Comparison of ENCODE assay signal across 9 cellular contexts in genomic region chr16:50268352-50268751, GRCh38. TPM values are rescaled to one million over a fixed set of nuclear protein-coding genes. Genes with fewer than 3 reads are reported as not detected.
DNase-seq lines count a peak whose midpoint lies in the region; ATAC-seq and TF ChIP-seq lines count a peak whose summit lies in the region.
"Had no signal": no experiment of that assay in that cellular context is flagged by ENCODE, and none has a peak within 500 bp of the region (broad histone marks: within the 10 kb centered on the region; RNA-seq: fewer than 3 reads in every experiment).

No MANE protein-coding gene starts in this region.

- no peaks in the 10 kb centered on the region for H3K9me3 Mint-ChIP-seq in stimulated activated naive CD8-positive, alpha-beta T cell treated with anti-CD3 and anti-CD28 coated beads, Interleukin-15, Interleukin-2, amounts not matched to agents 100 ng/mL and 50 ng/mL, for 24 hours
- no peaks in the 10 kb centered on the region for H3K9me3 Mint-ChIP-seq in activated CD4-positive, alpha-beta memory T cell treated with anti-CD3 and anti-CD28 coated beads for 36 hours
- no peaks in the 10 kb centered on the region for H3K9me3 Mint-ChIP-seq in memory B cell

- no peak for ATAC-seq in stimulated activated naive CD8-positive, alpha-beta T cell treated with anti-CD3 and anti-CD28 coated beads, Interleukin-15, Interleukin-2, amounts not matched to agents 100 U/mL and 50 U/mL, for 24 hours
- ATAC-seq in memory B cell (ENCODE audit: low read depth) (no peak), HG03196 (IDR thresholded peaks at IDR 0.05; ENCODE audit: unreplicated experiment) (no peak)

- TF ChIP-seq CTCF in foreskin fibroblast (IDR thresholded peaks at IDR 0.05; ENCODE audit: low read depth, low read length): no peak

- CTCF ChIA-PET in activated CD4-positive, alpha-beta memory T cell treated with anti-CD3 and anti-CD28 coated beads for 36 hours (lab: Charles Lee): interaction anchor here (0.8 to 1.9 kb wide), 4 partner anchors 11 to 479 kb away, joined by 3 to 5 read pairs (median 4); no protein-coding TSS in a partner anchor

- POLR2A ChIA-PET in activated CD4-positive, alpha-beta memory T cell treated with anti-CD3 and anti-CD28 coated beads for 36 hours (lab: Charles Lee): interaction anchor here (0.7 to 7.6 kb wide), 3 partner anchors 7 to 203 kb away, joined by 3 to 83 read pairs (median 4); partner anchors contain the start of gene HEATR3

- no peak for DNase-seq in stimulated activated naive CD8-positive, alpha-beta T cell treated with anti-CD3 and anti-CD28 coated beads, Interleukin-15, Interleukin-2, amounts not matched to agents 100 U/mL and 50 U/mL, for 24 hours
- DNase-seq in activated CD4-positive, alpha-beta memory T cell treated with anti-CD3 and anti-CD28 coated beads for 36 hours: peak; percentile 31
- DNase-seq in memory B cell (ENCODE audit: low spot score in 2 of 2) (no peak), foreskin fibroblast (no peak), glomerular visceral epithelial cell (ENCODE audit: extremely low spot score) (no peak), NCI-H1417 treated with DMSO at 0.1 percent for 48 hours (lab: John Stamatoyannopoulos, UW) (no peak)
- DNase-seq: NCI-H1436 had no signal

- peaks cover 13% of the 10 kb centered on the region for H3K36me3 Mint-ChIP-seq in stimulated activated naive CD8-positive, alpha-beta T cell treated with anti-CD3 and anti-CD28 coated beads, Interleukin-15, Interleukin-2, amounts not matched to agents 100 ng/mL and 50 ng/mL, for 24 hours (ENCODE audit: low read depth)
- peaks cover 11% of the 10 kb centered on the region for H3K36me3 Mint-ChIP-seq in activated CD4-positive, alpha-beta memory T cell treated with anti-CD3 and anti-CD28 coated beads for 36 hours
- H3K36me3 Mint-ChIP-seq in memory B cell: no peaks in the 10 kb centered on the region

- no peaks in the 10 kb centered on the region for H3K27me3 Mint-ChIP-seq in stimulated activated naive CD8-positive, alpha-beta T cell treated with anti-CD3 and anti-CD28 coated beads, Interleukin-15, Interleukin-2, amounts not matched to agents 100 ng/mL and 50 ng/mL, for 24 hours
- H3K27me3 Mint-ChIP-seq in activated CD4-positive, alpha-beta memory T cell treated with anti-CD3 and anti-CD28 coated beads for 36 hours: no peaks in the 10 kb centered on the region
- H3K27me3 Mint-ChIP-seq in memory B cell: no peaks in the 10 kb centered on the region

- H3K4me1 Mint-ChIP-seq in stimulated activated naive CD8-positive, alpha-beta T cell treated with anti-CD3 and anti-CD28 coated beads, Interleukin-15, Interleukin-2, amounts not matched to agents 100 ng/mL and 50 ng/mL, for 24 hours (ENCODE audit: low read depth): peaks cover 94% of the 10 kb centered on the region
- peaks cover 84% of the 10 kb centered on the region for H3K4me1 Mint-ChIP-seq in activated CD4-positive, alpha-beta memory T cell treated with anti-CD3 and anti-CD28 coated beads for 36 hours (ENCODE audit: low read depth)
- H3K4me1 Mint-ChIP-seq in memory B cell: peaks cover 58% of the 10 kb centered on the region

- no peak overlapping the region for H3K4me3 ChIP-seq in foreskin fibroblast (ENCODE audit: low read depth in 1 of 2, low read length in 2 of 2)

- peak overlapping the region; percentile 93 for H3K4me3 Mint-ChIP-seq in stimulated activated naive CD8-positive, alpha-beta T cell treated with anti-CD3 and anti-CD28 coated beads, Interleukin-15, Interleukin-2, amounts not matched to agents 100 ng/mL and 50 ng/mL, for 24 hours
- H3K4me3 Mint-ChIP-seq in activated CD4-positive, alpha-beta memory T cell treated with anti-CD3 and anti-CD28 coated beads for 36 hours: peak overlapping the region; percentile 64
- peak overlapping the region; percentile 14 for H3K4me3 Mint-ChIP-seq in memory B cell

- intact Hi-C loops in activated CD4-positive, alpha-beta memory T cell treated with anti-CD3 and anti-CD28 coated beads for 36 hours (cut with micrococcal nuclease): loop anchor here (5.0 to 10.0 kb wide), 4 partner anchors 201 to 1654 kb away; partner anchors contain the start of genes CYLD, HEATR3 and N4BP1

- H3K27ac Mint-ChIP-seq in stimulated activated naive CD8-positive, alpha-beta T cell treated with anti-CD3 and anti-CD28 coated beads, Interleukin-15, Interleukin-2, amounts not matched to agents 100 ng/mL and 50 ng/mL, for 24 hours: peak overlapping the region; percentile 99
- H3K27ac Mint-ChIP-seq in activated CD4-positive, alpha-beta memory T cell treated with anti-CD3 and anti-CD28 coated beads for 36 hours: peak overlapping the region; percentile 97
- peak overlapping the region; percentile 84 for H3K27ac Mint-ChIP-seq in memory B cell

RNA-seq across cellular contexts. Expression of gene ADCY7, which starts 2.0 kb away (rescaled TPM):
- total RNA-seq in activated CD4-positive, alpha-beta memory T cell treated with anti-CD3 and anti-CD28 coated beads for 36 hours: 100 to 1,000 TPM in 1 of 2 experiments, 10 to 100 TPM in 1; 100.0 to 107 TPM

Comparison
In these comparisons a context has a peak if more than half of its experiments do, and no peak if none do; other contexts are left out.
1. H3K4me3 Mint-ChIP-seq: peak in every context shown above with its lines; median percentile 93 in stimulated activated naive CD8-positive, alpha-beta T cell treated with anti-CD3 and anti-CD28 coated beads, Interleukin-15, Interleukin-2, amounts not matched to agents 100 ng/mL and 50 ng/mL, for 24 hours; 64 in activated CD4-positive, alpha-beta memory T cell treated with anti-CD3 and anti-CD28 coated beads for 36 hours; 14 in memory B cell.